Comparison of ENCODE assay signal across 21 cellular contexts in the genomic region with DNA sequence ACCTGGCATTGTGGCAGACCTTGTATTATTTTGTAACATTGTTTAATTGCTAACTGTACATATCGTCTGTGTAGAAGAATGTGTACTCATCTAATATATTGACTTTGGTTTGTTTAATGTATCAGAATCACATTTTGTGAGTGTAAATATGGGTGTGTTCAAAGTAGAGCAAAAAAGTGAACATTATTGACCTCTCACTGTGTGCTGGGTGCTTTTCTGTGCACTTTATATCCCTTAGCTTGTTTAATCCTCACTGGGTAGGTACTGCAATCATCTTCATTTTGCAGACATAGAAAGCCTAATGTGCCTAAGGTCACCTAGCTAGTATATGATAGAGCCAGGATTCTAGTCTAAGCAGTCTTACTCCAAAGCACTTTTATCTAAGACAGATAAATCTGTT.
DNase-seq lines count a peak whose midpoint lies in the region; ATAC-seq, FAIRE-seq and TF ChIP-seq lines count a peak whose summit lies in the region.
"Had no signal": no experiment of that assay in that cellular context is flagged by ENCODE, and none has a peak within 500 bp of the region (broad histone marks: within the 10 kb centered on the region; RNA-seq: fewer than 3 reads in every experiment).

No MANE protein-coding gene starts in this region.

- H3K9me3 Mint-ChIP-seq in stimulated activated naive CD8-positive, alpha-beta T cell treated with anti-CD3 and anti-CD28 coated beads, Interleukin-15, amount 100 ng/mL, for 72 hours = no peaks in the 10 kb centered on the region
- H3K9me3 Mint-ChIP-seq: CD8-positive, alpha-beta T cell; GM23338; H9 had no signal

- intact Hi-C loops in mucosa of descending colon (cut with DNase I, micrococcal nuclease) = no loop called here

- H3K4me1 ChIP-seq in mucosa of descending colon (ENCODE audit: low read depth) = no peaks in the 10 kb centered on the region
- H3K4me1 ChIP-seq: BLaER1, Caco-2 had no signal

- no peak overlapping the region for H3K27ac Mint-ChIP-seq in stimulated activated naive CD8-positive, alpha-beta T cell treated with anti-CD3 and anti-CD28 coated beads, Interleukin-15, amount 100 ng/mL, for 72 hours
- H3K27ac Mint-ChIP-seq: B cell; CD4-positive, CD25-positive, alpha-beta regulatory T cell; CD8-positive, alpha-beta T cell had no signal

- H3K27me3 Mint-ChIP-seq in stimulated activated naive CD8-positive, alpha-beta T cell treated with anti-CD3 and anti-CD28 coated beads, Interleukin-15, amount 100 ng/mL, for 72 hours = no peaks in the 10 kb centered on the region
- H3K27me3 Mint-ChIP-seq: B cell; CD4-positive, CD25-positive, alpha-beta regulatory T cell had no signal

- no peaks in the 10 kb centered on the region for H3K36me3 ChIP-seq in mucosa of descending colon (ENCODE audit: low read depth)
- H3K36me3 ChIP-seq: BLaER1 had no signal

- TF ChIP-seq CTCF in mucosa of descending colon (IDR thresholded peaks at IDR 0.05) = no peak

- H3K4me3 Mint-ChIP-seq in stimulated activated naive CD8-positive, alpha-beta T cell treated with anti-CD3 and anti-CD28 coated beads, Interleukin-15, amount 100 ng/mL, for 72 hours = no peak overlapping the region
- H3K4me3 Mint-ChIP-seq: B cell; CD4-positive, CD25-positive, alpha-beta regulatory T cell; CD8-positive, alpha-beta T cell; GM23338; H9 had no signal

- H3K4me3 ChIP-seq in mucosa of descending colon = no peak overlapping the region
- H3K4me3 ChIP-seq: BLaER1, GM12878, GM23338 had no signal

- ATAC-seq in mucosa of descending colon (peak; percentile 62), HG03378 (IDR thresholded peaks at IDR 0.05; ENCODE audit: unreplicated experiment) (no peak)
- no peak for ATAC-seq in stimulated activated naive CD8-positive, alpha-beta T cell treated with anti-CD3 and anti-CD28 coated beads, Interleukin-15, amount 100 ng/mL, for 72 hours
- ATAC-seq: CD8-positive, alpha-beta T cell; GM12878; GM23338; HCT116 had no signal

- H3K4me1 Mint-ChIP-seq in stimulated activated naive CD8-positive, alpha-beta T cell treated with anti-CD3 and anti-CD28 coated beads, Interleukin-15, amount 100 ng/mL, for 72 hours = no peaks in the 10 kb centered on the region
- H3K4me1 Mint-ChIP-seq: B cell; CD4-positive, CD25-positive, alpha-beta regulatory T cell had no signal

- peak; percentile 13 for FAIRE-seq in islet of Langerhans (lab: Jason Lieb, UNC)
- FAIRE-seq: A204.1, GM12878, GM18507 had no signal

- DNase-seq in NCI-H69 (lab: John Stamatoyannopoulos, UW) = peak; percentile 8
- no peak for DNase-seq in mucosa of descending colon
- DNase-seq in NCI-H2196 (lab: John Stamatoyannopoulos, UW; ENCODE audit: unreplicated experiment) = no peak
- DNase-seq in stimulated activated naive CD8-positive, alpha-beta T cell treated with anti-CD3 and anti-CD28 coated beads, Interleukin-15, amount 100 ng/mL, for 72 hours = no peak
- DNase-seq: Caco-2; CD4-positive, CD25-positive, alpha-beta regulatory T cell; CD8-positive, alpha-beta T cell; DMS 273 treated with DMSO at 0.1 percent for 48 hours; DMS79; EL; GDM1; H9 had no signal

- H3K9me3 ChIP-seq in mucosa of descending colon = no peaks in the 10 kb centered on the region
- H3K9me3 ChIP-seq: BLaER1, Caco-2 had no signal
